Comparison of ENCODE assay signal across 8 cellular contexts in genomic region chr1:31760901-31761470, GRCh38. TPM values are rescaled to one million over a fixed set of nuclear protein-coding genes. Genes with fewer than 3 reads are reported as not detected.
DNase-seq lines count a peak whose midpoint lies in the region; ATAC-seq, FAIRE-seq and TF ChIP-seq lines count a peak whose summit lies in the region.

No MANE protein-coding gene starts in this region.

- peak overlapping the region; percentile 52 to 66 for H3K4me3 Mint-ChIP-seq in stimulated activated naive B cell treated with anti-CD40 and anti-IgM and Interleukin-4, amounts not matched to agents 10 μg/mL and 1 μg/mL and 100 μg/mL, for 72 hours

- peaks cover 8 to 20% of the 10 kb centered on the region in 2 donors for H3K27me3 Mint-ChIP-seq in stimulated activated naive B cell treated with anti-CD40 and anti-IgM and Interleukin-4, amounts not matched to agents 10 μg/mL and 1 μg/mL and 100 μg/mL, for 72 hours

- no peak overlapping the region for H3K4me3 ChIP-seq in endocrine pancreas (ENCODE audit: control insufficient read depth, insufficient read depth, low read length)
- H3K4me3 ChIP-seq in mononuclear cell (ENCODE audit: low read length) = peak overlapping the region; percentile 37

- H3K4me1 ChIP-seq in endocrine pancreas (ENCODE audit: control insufficient read depth, insufficient read depth, low read length) (no peaks in the 10 kb centered on the region), mononuclear cell (ENCODE audit: insufficient read depth, low read length) (peaks cover 37% of the 10 kb centered on the region)

- H3K27ac Mint-ChIP-seq in stimulated activated naive B cell treated with anti-CD40 and anti-IgM and Interleukin-4, amounts not matched to agents 10 μg/mL and 1 μg/mL and 100 μg/mL, for 72 hours = peak overlapping the region; percentile 37

- ATAC-seq in stimulated activated naive B cell treated with anti-CD40 and anti-IgM and Interleukin-4, amounts not matched to agents 10 μg/mL and 1 μg/mL and 100 μg/mL, for 72 hours (replicated peaks) = peak; percentile 61 to 68
- ATAC-seq in HG02852 (IDR thresholded peaks at IDR 0.05; ENCODE audit: unreplicated experiment) = no peak

- H3K9me3 Mint-ChIP-seq in stimulated activated naive B cell treated with anti-CD40 and anti-IgM and Interleukin-4, amounts not matched to agents 10 μg/mL and 1 μg/mL and 100 μg/mL, for 72 hours = no peaks in the 10 kb centered on the region

- H3K4me1 Mint-ChIP-seq in stimulated activated naive B cell treated with anti-CD40 and anti-IgM and Interleukin-4, amounts not matched to agents 10 μg/mL and 1 μg/mL and 100 μg/mL, for 72 hours = peaks cover 18 to 37% of the 10 kb centered on the region in 2 donors

- H3K36me3 ChIP-seq in endocrine pancreas (ENCODE audit: control insufficient read depth, insufficient read depth, low read length) = no peaks in the 10 kb centered on the region

- no peak for FAIRE-seq in D721Med (lab: Jason Lieb, UNC)

- H3K36me3 Mint-ChIP-seq in stimulated activated naive B cell treated with anti-CD40 and anti-IgM and Interleukin-4, amounts not matched to agents 10 μg/mL and 1 μg/mL and 100 μg/mL, for 72 hours = no peaks in the 10 kb centered on the region

- DNase-seq in GM19238 (ENCODE audit: insufficient read length, low spot score) (peak; percentile 60), NCI-H226 (peak; percentile 43), D721Med (ENCODE audit: insufficient read length, low spot score) (no peak)
- DNase-seq in activated CD8-positive, alpha-beta memory T cell treated with anti-CD3 and anti-CD28 coated beads for 4 hours (ENCODE audit: low read depth in 2 of 2) = peak; percentile 34 to 51
- DNase-seq in stimulated activated naive B cell treated with anti-CD40 and anti-IgM and Interleukin-4, amounts not matched to agents 10 μg/mL and 1 μg/mL and 100 μg/mL, for 72 hours = peak; percentile 43

- no peak for TF ChIP-seq CTCF in D721Med (IDR thresholded peaks at IDR 0.05; ENCODE audit: insufficient read depth, missing control alignments)

- peak overlapping the region; percentile 58 for H3K9ac ChIP-seq in endocrine pancreas (ENCODE audit: control insufficient read depth, insufficient read depth, low read length)

- H3K9me3 ChIP-seq in endocrine pancreas (ENCODE audit: control insufficient read depth, low read length) (no peaks in the 10 kb centered on the region), mononuclear cell (ENCODE audit: low read depth, low read length) (no peaks in the 10 kb centered on the region)

- H3K27me3 ChIP-seq in endocrine pancreas (ENCODE audit: control insufficient read depth, insufficient read depth, low read length) = no peaks in the 10 kb centered on the region
- peaks cover 40% of the 10 kb centered on the region for H3K27me3 ChIP-seq in mononuclear cell (ENCODE audit: insufficient read depth, low read length)

RNA-seq across cellular contexts. Expression of gene ADGRB2, which starts 3.2 kb away (rescaled TPM):
- total RNA-seq in mononuclear cell = 0.73 TPM

RNA-seq across cellular contexts. Expression of gene SPOCD1, which starts 54.8 kb away (rescaled TPM):
- 3.4 TPM for total RNA-seq in mononuclear cell

RNA-seq across cellular contexts. Expression of gene COL16A1, which starts 57.2 kb away (rescaled TPM):
- total RNA-seq in mononuclear cell = 0.10 TPM
